ENCODE assay signal across 20 cellular contexts in genomic region chr7:16780586-16780985, GRCh38. TPM values are rescaled to one million over a fixed set of nuclear protein-coding genes. Genes with fewer than 3 reads are reported as not detected.
A peak's percentile ranks its signal among the peaks of the same experiment; 100 is the strongest.
DNase-seq lines count a peak whose midpoint lies in the region; ATAC-seq and TF ChIP-seq lines count a peak whose summit lies in the region.
"Had no signal": no experiment of that assay in that cellular context is flagged by ENCODE, and none has a peak within 500 bp of the region (broad histone marks: within the 10 kb centered on the region; RNA-seq: fewer than 3 reads in every experiment).

No MANE protein-coding gene starts in this region.

- peaks cover 5% of the 10 kb centered on the region; the same call in 1 of the 2 replicates for H3K36me3 ChIP-seq in OCI-LY1 (ENCODE audit: insufficient read depth, low read length)

- peaks cover 19% of the 10 kb centered on the region for H3K36me3 Mint-ChIP-seq in mesothelial cell of epicardium
- H3K36me3 Mint-ChIP-seq: CD4-positive, alpha-beta memory T cell had no signal

- H3F3A ChIP-seq in OCI-LY1 (ENCODE audit: insufficient read depth, low read length), result no peaks in the 10 kb centered on the region

- no peak for TF ChIP-seq CTCF in OCI-LY1 (IDR thresholded peaks at IDR 0.05; ENCODE audit: low read length)
- no peak for TF ChIP-seq CTCF in mesothelial cell of epicardium (IDR thresholded peaks at IDR 0.05; ENCODE audit: unreplicated experiment)
- no peak for TF ChIP-seq CTCF in foreskin fibroblast (IDR thresholded peaks at IDR 0.05; ENCODE audit: low read depth, low read length)

- H3K4me2 ChIP-seq in OCI-LY1 (ENCODE audit: low read length), result no peak overlapping the region

- H3K4me3 ChIP-seq in OCI-LY1 (ENCODE audit: low read depth, low read length, poor library complexity, severe bottlenecking) (no peak overlapping the region), foreskin fibroblast (ENCODE audit: low read depth in 1 of 2, low read length in 2 of 2) (no peak overlapping the region)

- no peak overlapping the region for H3K4me3 Mint-ChIP-seq in mesothelial cell of epicardium
- H3K4me3 Mint-ChIP-seq: CD4-positive, alpha-beta memory T cell; H9 had no signal

- H3K9me3 ChIP-seq in OCI-LY1 (ENCODE audit: low read length), result no peaks in the 10 kb centered on the region

- peaks cover 14% of the 10 kb centered on the region for H3K79me2 ChIP-seq in OCI-LY1 (ENCODE audit: insufficient read depth, low read length)

- H3K9me2 ChIP-seq in OCI-LY1 (ENCODE audit: low read depth, low read length), result no peaks in the 10 kb centered on the region

- no peak overlapping the region for H3K9ac ChIP-seq in OCI-LY1 (ENCODE audit: low read length)

- no peaks in the 10 kb centered on the region for H3K27me3 Mint-ChIP-seq in mesothelial cell of epicardium (ENCODE audit: low read depth)

- H3K4me1 Mint-ChIP-seq in mesothelial cell of epicardium, result peaks cover 7% of the 10 kb centered on the region
- H3K4me1 Mint-ChIP-seq: CD4-positive, alpha-beta memory T cell had no signal

- ATAC-seq in GM18858 (IDR thresholded peaks at IDR 0.05; ENCODE audit: unreplicated experiment), result no peak
- ATAC-seq: HCT116 had no signal

- peak overlapping the region; percentile 3 for H3K27ac Mint-ChIP-seq in mesothelial cell of epicardium
- H3K27ac Mint-ChIP-seq: CD4-positive, alpha-beta memory T cell; H9 had no signal

- H3K27me3 ChIP-seq in OCI-LY1 (ENCODE audit: insufficient read depth, low read length), result no peaks in the 10 kb centered on the region

- H4K20me1 ChIP-seq in OCI-LY1 (ENCODE audit: insufficient read depth, low read length), result no peaks in the 10 kb centered on the region

- no peak overlapping the region for H2AFZ ChIP-seq in OCI-LY1 (ENCODE audit: low read length)

- peak overlapping the region; percentile 3 for H3K27ac ChIP-seq in OCI-LY1 (ENCODE audit: low read depth, low read length, poor library complexity, severe bottlenecking)

- DNase-seq in mesothelial cell of epicardium (ENCODE audit: low spot score in 2 of 2, unreplicated experiment in 2 of 2) (no peak), superior temporal gyrus (ENCODE audit: extremely low spot score) (peak; percentile 57), foreskin fibroblast (no peak), NCI-H526 (lab: John Stamatoyannopoulos, UW) (no peak)
- DNase-seq: C1 segment of cervical spinal cord; Calu3; CD4-positive, alpha-beta memory T cell; COR-L47; DMS53; DMS79 treated with DMSO at 0.1 percent for 48 hours; GF-D8; H9 had no signal

- peaks cover 35% of the 10 kb centered on the region for H3K4me1 ChIP-seq in OCI-LY1 (ENCODE audit: insufficient read depth, low read length, severe bottlenecking)

- H3K9me3 Mint-ChIP-seq in mesothelial cell of epicardium, result no peaks in the 10 kb centered on the region
- H3K9me3 Mint-ChIP-seq: CD4-positive, alpha-beta memory T cell; H9 had no signal

RNA-seq across cellular contexts. Expression of gene AGR2, which starts 24.2 kb away (rescaled TPM):
- total RNA-seq in mesothelial cell of epicardium, result 2.9 to 4.6 TPM (median 3.2 TPM) in 3 replicates
- total RNA-seq: A172; A673; CD4-positive, alpha-beta memory T cell; Daoy; G401; H1; H9 had no signal

RNA-seq across cellular contexts. Expression of gene TSPAN13, which starts 27.0 kb away (rescaled TPM):
- total RNA-seq in mesothelial cell of epicardium, result 63.1 to 70.0 TPM (median 69.5 TPM) in 3 replicates
- total RNA-seq: CD4-positive, alpha-beta memory T cell; G401 had no signal
